In genomic region chr9:94721754-94722153, GRCh38 we compare ENCODE assay signal across 20 cellular contexts. TPM values are rescaled to one million over a fixed set of nuclear protein-coding genes. Genes with fewer than 3 reads are reported as not detected.
DNase-seq lines count a peak whose midpoint lies in the region; ATAC-seq and TF ChIP-seq lines count a peak whose summit lies in the region.
"Had no signal": no experiment of that assay in that cellular context is flagged by ENCODE, and none has a peak within 500 bp of the region (broad histone marks: within the 10 kb centered on the region; RNA-seq: fewer than 3 reads in every experiment).

No MANE protein-coding gene starts in this region.

- H3F3A ChIP-seq in GM23248 (ENCODE audit: insufficient read depth): no peaks in the 10 kb centered on the region
- no peaks in the 10 kb centered on the region for H3F3A ChIP-seq in OCI-LY1 (ENCODE audit: insufficient read depth, low read length)

- in situ Hi-C loops in GM23248 (cut with MboI) (no loop called here), ACHN (cut with HindIII; ENCODE audit: low pct_ligation_motif_present, low pct_unique_long_range_greater_than_20kb, low sequenced_read_pairs) (no loop called here)

- H3K4me1 Mint-ChIP-seq in naive thymus-derived CD8-positive, alpha-beta T cell: peaks cover 0 to 4% (median 4%) of the 10 kb centered on the region in 4 donors

- H2BK5ac ChIP-seq in neuronal stem cell (ENCODE audit: low read length): no peak overlapping the region

- TF ChIP-seq CTCF in OCI-LY1 (IDR thresholded peaks at IDR 0.05; ENCODE audit: low read length) (no peak), dorsolateral prefrontal cortex (IDR thresholded peaks at IDR 0.05 in 54 of 56, conservative IDR thresholded peaks at IDR 0.05 in 2 of 56; ENCODE audit: low read depth in 1 of 56, partially characterized antibody in 56 of 56) (no peak)

- H3K9me3 ChIP-seq in GM23248 (ENCODE audit: low read depth) (no peaks in the 10 kb centered on the region), OCI-LY1 (ENCODE audit: low read length) (peaks cover 22% of the 10 kb centered on the region), neuronal stem cell (replicated peaks in 1 of 2; ENCODE audit: control insufficient read depth in 2 of 2, insufficient read depth in 1 of 2, low read depth in 1 of 2, low read length in 2 of 2) (peaks cover 0 to 6% of the 10 kb centered on the region in 2 donors)
- H3K9me3 ChIP-seq: MG63 had no signal

- H3K36me3 Mint-ChIP-seq in naive thymus-derived CD8-positive, alpha-beta T cell: no peaks in the 10 kb centered on the region
- H3K36me3 Mint-ChIP-seq: CD4-positive, CD25-positive, alpha-beta regulatory T cell had no signal

- H3K14ac ChIP-seq in neuronal stem cell (ENCODE audit: low read length): no peak overlapping the region

- peaks cover 0 to 4% (median 0%) of the 10 kb centered on the region in 9 donors for H3K9me3 Mint-ChIP-seq in naive thymus-derived CD8-positive, alpha-beta T cell

- H3K4me2 ChIP-seq in GM23248 (ENCODE audit: unreplicated experiment) (no peak overlapping the region), OCI-LY1 (ENCODE audit: low read length) (no peak overlapping the region), neuronal stem cell (ENCODE audit: insufficient read depth, low read length, poor library complexity, severe bottlenecking) (no peak overlapping the region)
- H3K4me2 ChIP-seq: BLaER1 had no signal

- no peak overlapping the region for H2AK5ac ChIP-seq in neuronal stem cell (ENCODE audit: low read depth, low read length)

- no peak overlapping the region for H2BK120ac ChIP-seq in neuronal stem cell (ENCODE audit: low read depth, low read length)

- H3K27ac Mint-ChIP-seq in naive thymus-derived CD8-positive, alpha-beta T cell: no peak overlapping the region

- H3K27ac ChIP-seq in GM23248 (no peak overlapping the region), OCI-LY1 (ENCODE audit: low read depth, low read length, poor library complexity, severe bottlenecking) (no peak overlapping the region), dorsolateral prefrontal cortex (peak overlapping the region in 42 of 59 donors; percentile 0 to 86 (median 60)), neuronal stem cell (replicated peaks; ENCODE audit: low read length) (no peak overlapping the region)
- H3K27ac ChIP-seq: BLaER1, SJCRH30 had no signal

- H3K27me3 ChIP-seq in GM23248 (replicated peaks; ENCODE audit: insufficient read depth): no peaks in the 10 kb centered on the region
- H3K27me3 ChIP-seq in OCI-LY1 (ENCODE audit: insufficient read depth, low read length): no peaks in the 10 kb centered on the region
- H3K27me3 ChIP-seq in dorsolateral prefrontal cortex: no peaks in the 10 kb centered on the region
- no peaks in the 10 kb centered on the region for H3K27me3 ChIP-seq in neuronal stem cell (ENCODE audit: control insufficient read depth in 3 of 3, insufficient read depth in 3 of 3, low read depth in 1 of 3, low read length in 3 of 3)
- H3K27me3 ChIP-seq: BLaER1, MG63, SJCRH30 had no signal

- H3K4me3 ChIP-seq in GM23248: no peak overlapping the region
- H3K4me3 ChIP-seq in OCI-LY1 (ENCODE audit: low read depth, low read length, poor library complexity, severe bottlenecking): no peak overlapping the region
- H3K4me3 ChIP-seq in dorsolateral prefrontal cortex: no peak overlapping the region
- no peak overlapping the region for H3K4me3 ChIP-seq in neuronal stem cell (ENCODE audit: low read length in 2 of 2)
- H3K4me3 ChIP-seq: BLaER1, MG63, SJCRH30 had no signal

- H4K91ac ChIP-seq in neuronal stem cell (ENCODE audit: low read depth, low read length, poor library complexity): no peak overlapping the region

- no peak overlapping the region for H4K8ac ChIP-seq in neuronal stem cell (ENCODE audit: low read depth, low read length)

- H3K4ac ChIP-seq in neuronal stem cell (ENCODE audit: low read length): no peak overlapping the region

- H3K9ac ChIP-seq in GM23248 (no peak overlapping the region), OCI-LY1 (ENCODE audit: low read length) (no peak overlapping the region), neuronal stem cell (ENCODE audit: low read depth, low read length, poor library complexity) (no peak overlapping the region)
- H3K9ac ChIP-seq: BLaER1 had no signal

- ATAC-seq in naive thymus-derived CD8-positive, alpha-beta T cell: no peak
- ATAC-seq: SK-N-SH treated with all-trans-retinoic acid at 6 μM for 48 hours had no signal

- intact Hi-C loops in dorsolateral prefrontal cortex (cut with DNase I): no loop called here

- WGBS in GM23248 (ENCODE audit: low coverage in 1 of 2, low lambda C conversion rate in 2 of 2, missing lambda C conversion rate in 2 of 2), 2 experiments: 13 to 14% methylated on average over 2 of the region's 2 CpGs
- no CpG with 5 or more reads among the region's 2 CpGs for WGBS in neuronal stem cell (ENCODE audit: extremely low coverage in 2 of 2, insufficient read length in 2 of 2, insufficient replicate concordance in 1 of 2), 2 donors

- H3K23ac ChIP-seq in neuronal stem cell (ENCODE audit: low read depth, low read length, poor library complexity): no peak overlapping the region

- H2BK12ac ChIP-seq in neuronal stem cell (ENCODE audit: low read length): no peak overlapping the region

- H3K79me2 ChIP-seq in GM23248 (ENCODE audit: insufficient read depth) (peaks cover 2% of the 10 kb centered on the region), OCI-LY1 (ENCODE audit: insufficient read depth, low read length) (0 out of 2 replicates have a peak, but pooled peaks cover under 1% of the 10 kb centered on the region)

- H3K4me3 Mint-ChIP-seq in naive thymus-derived CD8-positive, alpha-beta T cell: no peak overlapping the region

- no peak for DNase-seq in GM23248
- DNase-seq in dorsolateral prefrontal cortex: no peak
- no peak for DNase-seq in neuronal stem cell (ENCODE audit: low spot score)
- DNase-seq in naive thymus-derived CD8-positive, alpha-beta T cell: no peak
- DNase-seq in COR-L47 (lab: John Stamatoyannopoulos, UW): no peak
- DNase-seq in ACHN: no peak
- DNase-seq: CD4-positive, CD25-positive, alpha-beta regulatory T cell; DMS53; Kasumi-1; MG63; NCI-H1105 treated with DMSO at 0.1 percent for 48 hours; NCI-H146; NCI-H1930; NCI-H446 treated with DMSO at 0.1 percent for 48 hours; NCI-H82; OCI-M1; SJCRH30 had no signal

- H3K18ac ChIP-seq in neuronal stem cell (ENCODE audit: low read length): no peak overlapping the region

- H3K4me1 ChIP-seq in GM23248 (ENCODE audit: insufficient read depth) (0 out of 2 replicates have a peak, but pooled peaks cover 8% of the 10 kb centered on the region), OCI-LY1 (ENCODE audit: insufficient read depth, low read length, severe bottlenecking) (peaks cover 4% of the 10 kb centered on the region), neuronal stem cell (ENCODE audit: control insufficient read depth in 2 of 2, insufficient read depth in 1 of 2, low read depth in 1 of 2, low read length in 2 of 2) (no peaks in the 10 kb centered on the region)

- no peaks in the 10 kb centered on the region for H4K20me1 ChIP-seq in GM23248 (ENCODE audit: insufficient read depth)
- H4K20me1 ChIP-seq in OCI-LY1 (ENCODE audit: insufficient read depth, low read length): no peaks in the 10 kb centered on the region
- H4K20me1 ChIP-seq: BLaER1 had no signal

- no peak overlapping the region for H2BK15ac ChIP-seq in neuronal stem cell (ENCODE audit: low read length)

- H3K27me3 Mint-ChIP-seq in naive thymus-derived CD8-positive, alpha-beta T cell: peaks cover 2 to 18% (median 7%) of the 10 kb centered on the region in 5 donors

- H2AFZ ChIP-seq in GM23248 (0 out of 2 replicates have a peak overlapping the region, but pooled peaks have one; percentile 11), OCI-LY1 (ENCODE audit: low read length) (peak overlapping the region; percentile 86; the same call in 1 of the 2 replicates), neuronal stem cell (ENCODE audit: low read length) (peak overlapping the region; percentile 68)

- POLR2A ChIA-PET in naive thymus-derived CD8-positive, alpha-beta T cell (lab: Charles Lee): no interaction called here

- H3K36me3 ChIP-seq in GM23248 (ENCODE audit: low read depth): no peaks in the 10 kb centered on the region
- H3K36me3 ChIP-seq in OCI-LY1 (ENCODE audit: insufficient read depth, low read length): no peaks in the 10 kb centered on the region
- H3K36me3 ChIP-seq in neuronal stem cell (replicated peaks in 1 of 2; ENCODE audit: control insufficient read depth in 2 of 2, insufficient read depth in 2 of 2, low read length in 2 of 2): no peaks in the 10 kb centered on the region
- H3K36me3 ChIP-seq: BLaER1, MG63, SJCRH30 had no signal

- H3K9me2 ChIP-seq in GM23248 (ENCODE audit: insufficient read depth) (no peaks in the 10 kb centered on the region), OCI-LY1 (ENCODE audit: low read depth, low read length) (no peaks in the 10 kb centered on the region)

- peaks cover 2% of the 10 kb centered on the region for H3K79me1 ChIP-seq in neuronal stem cell (ENCODE audit: low read depth, low read length)

RNA-seq across cellular contexts. Expression of gene AOPEP, which starts 4.7 kb away (rescaled TPM):
- 90.0 and 90.5 TPM in 2 replicates for total RNA-seq in GM23248 (2014; rRNA removed; shearing (Covaris generic))
- polyA plus RNA-seq in GM23248 (2016; fragmentation: Nextera tagmentation; extraction: Ambion mirVana): 118 and 120 TPM in 2 replicates
- 100 to 1,000 TPM in 29 of 120 experiments, 10 to 100 TPM in 91; 51.7 to 157 (median 86.4) TPM for total RNA-seq in dorsolateral prefrontal cortex
- 1.7 TPM for polyA plus RNA-seq in neuronal stem cell (2013, experiment 1 of 2)
- 1.9 TPM for polyA plus RNA-seq in neuronal stem cell (2013, experiment 2 of 2)
- 10 to 100 TPM in 1 of 2 experiments, 1 to 10 TPM in 1; 8.7 to 10.8 TPM for total RNA-seq in naive thymus-derived CD8-positive, alpha-beta T cell
- 1 to 10 TPM; 4.3 to 7.4 (median 4.7) TPM for polyA plus RNA-seq in naive thymus-derived CD8-positive, alpha-beta T cell

Comparison
In these comparisons a context has a peak if more than half of its experiments do, and no peak if none do; other contexts are left out.
1. H2AFZ ChIP-seq: peak in every context shown above with its lines; median percentile 86 in OCI-LY1; 68 in neuronal stem cell; 11 in GM23248.
2. H3K27ac ChIP-seq: peak in dorsolateral prefrontal cortex (42 of 59); none in GM23248 (single experiment), OCI-LY1 (single experiment) and neuronal stem cell (single experiment).